ENCODE assay signal across 8 cellular contexts in the genomic region with DNA sequence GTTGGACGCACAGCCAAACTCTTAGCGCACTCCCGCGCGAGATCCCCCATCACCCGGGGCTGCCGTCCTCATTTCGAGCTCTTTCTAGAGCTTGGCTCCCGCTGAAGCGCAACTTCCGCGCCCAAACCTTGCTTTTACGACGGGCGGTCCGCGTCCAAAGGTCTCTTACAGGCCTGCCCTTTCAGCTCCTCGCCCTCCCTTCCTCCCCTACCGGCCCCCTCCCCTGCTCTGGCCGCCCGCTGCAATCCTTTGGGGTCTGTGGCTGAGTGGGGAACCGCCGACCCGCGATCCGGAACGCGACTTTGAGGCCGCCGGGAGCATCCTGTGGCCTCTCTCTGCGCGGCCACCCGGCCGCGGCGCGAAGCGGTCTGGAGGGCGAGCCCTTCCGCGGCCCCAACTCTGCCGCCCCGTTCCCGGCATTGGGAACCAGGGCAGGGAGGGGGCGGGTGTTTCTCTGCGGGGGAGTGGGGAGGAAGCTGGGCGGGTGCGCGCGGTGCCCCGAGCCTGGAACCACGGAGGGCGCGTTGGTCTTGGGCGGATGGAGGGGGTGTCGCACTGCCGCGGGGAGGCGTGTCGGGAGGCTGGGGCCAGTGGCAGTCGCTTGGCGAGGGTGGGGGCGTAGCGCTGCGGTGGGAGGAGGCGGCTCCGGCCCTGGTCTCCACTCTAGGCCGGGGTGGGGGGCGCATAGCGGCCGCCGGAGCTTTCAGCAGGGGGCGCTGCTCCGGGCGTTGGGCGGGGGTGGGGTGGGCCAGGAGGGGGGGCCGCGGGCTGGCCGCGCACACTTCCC. TPM values are rescaled to one million over a fixed set of nuclear protein-coding genes. Genes with fewer than 3 reads are reported as not detected.
DNase-seq lines count a peak whose midpoint lies in the region; FAIRE-seq and TF ChIP-seq lines count a peak whose summit lies in the region.

Gene GDF7, plus strand, starts transcription at position 781 of the 787 bp plus-strand sequence. CDS start 96 bp downstream, outside the sequence.

- DNase-seq in activated CD4-positive, alpha-beta T cell treated with anti-CD3 and anti-CD28 coated beads, Interleukin-2, amount 10 ng/mL, durations not matched to agents 7 days and 5 days: peak; percentile 18
- no peak for DNase-seq in activated CD4-positive, alpha-beta T cell treated with anti-CD3 and anti-CD28 coated beads, Interleukin-2, amount 50 U/mL, for 4 hours
- DNase-seq in MM.1S (no peak), dorsolateral prefrontal cortex (no peak), mesenteric fat pad (ENCODE audit: low spot score) (peak; percentile 89), urothelium cell line (ENCODE audit: low spot score) (peak; percentile 85), SK-N-DZ (ENCODE audit: low spot score) (no peak), amniotic stem cell (lab: John Stamatoyannopoulos, UW) (no peak)

- H3K9ac ChIP-seq in MM.1S (ENCODE audit: low read length): no peak within 1 kb of the TSS

- peak within 1 kb of the TSS; percentile 47 for H3K4me3 Mint-ChIP-seq in activated CD4-positive, alpha-beta T cell treated with anti-CD3 and anti-CD28 coated beads, Interleukin-2, amount 10 ng/mL, durations not matched to agents 7 days and 5 days

- peak; percentile 80 for FAIRE-seq in urothelium cell line (lab: Jason Lieb, UNC)

- intact Hi-C loops in dorsolateral prefrontal cortex (cut with DNase I): loop anchor here in 1 of 2 donors (5.0 kb wide), 1 partner anchor 156 kb away; the partner anchor contains the start of gene LDAH

- H3K9me2 ChIP-seq in MM.1S (replicated peaks; ENCODE audit: insufficient read depth, low read length): no peaks in the 10 kb centered on the region

- H2AFZ ChIP-seq in MM.1S (ENCODE audit: low read length): peak within 1 kb of the TSS; percentile 89

- H3K4me2 ChIP-seq in MM.1S (ENCODE audit: low read depth, low read length): peak within 1 kb of the TSS; percentile 96

- H3K4me3 ChIP-seq in MM.1S (ENCODE audit: low read length): peak within 1 kb of the TSS; percentile 58
- H3K4me3 ChIP-seq in dorsolateral prefrontal cortex: peak within 1 kb of the TSS; percentile 6 to 66 (median 46)

- peaks cover 43% of the 10 kb centered on the region for H3K27me3 ChIP-seq in MM.1S (replicated peaks; ENCODE audit: insufficient read depth, low read length)
- H3K27me3 ChIP-seq in dorsolateral prefrontal cortex: peaks cover 0 to 98% (median 83%) of the 10 kb centered on the region in 45 donors

- no peaks in the 10 kb centered on the region for H4K20me1 ChIP-seq in MM.1S (ENCODE audit: insufficient read depth, low read length)

- H3K27ac ChIP-seq in MM.1S (ENCODE audit: low read length) (no peak within 1 kb of the TSS), dorsolateral prefrontal cortex (peak within 1 kb of the TSS in 7 of 59 donors; percentile 4 to 67 (median 18))

- TF ChIP-seq CTCF in MM.1S (IDR thresholded peaks at IDR 0.05; ENCODE audit: low read length) (0 out of 2 replicates have a peak, but pooled peaks have one; percentile 9), dorsolateral prefrontal cortex (IDR thresholded peaks at IDR 0.05 in 54 of 56, conservative IDR thresholded peaks at IDR 0.05 in 2 of 56; ENCODE audit: low read depth in 1 of 56, partially characterized antibody in 56 of 56) (peak in 27 of 56 donors; percentile 6 to 44 (median 27))

- H3K27ac Mint-ChIP-seq in activated CD4-positive, alpha-beta T cell treated with anti-CD3 and anti-CD28 coated beads, Interleukin-2, amount 10 ng/mL, durations not matched to agents 7 days and 5 days: no peak within 1 kb of the TSS

- POLR2A ChIA-PET in activated CD4-positive, alpha-beta T cell treated with anti-CD3 and anti-CD28 coated beads, Interleukin-2, amount 10 ng/mL, durations not matched to agents 7 days and 5 days (lab: Charles Lee): interaction anchor here (1.6 kb wide), 1 partner anchor 16 kb away, joined by 5 read pairs; the partner anchor contains the start of gene HS1BP3

- CTCF ChIA-PET in activated CD4-positive, alpha-beta T cell treated with anti-CD3 and anti-CD28 coated beads, Interleukin-2, amount 10 ng/mL, durations not matched to agents 7 days and 5 days (lab: Charles Lee): interaction anchor here (1.0 to 1.8 kb wide), 3 partner anchors 9 to 12 kb away, joined by 3 to 7 read pairs (median 3); no protein-coding TSS in a partner anchor

- H3K36me3 ChIP-seq in MM.1S (replicated peaks; ENCODE audit: insufficient read depth, low read length): no peaks in the 10 kb centered on the region

- H3K9me3 Mint-ChIP-seq in activated CD4-positive, alpha-beta T cell treated with anti-CD3 and anti-CD28 coated beads, Interleukin-2, amount 10 ng/mL, durations not matched to agents 7 days and 5 days: no peaks in the 10 kb centered on the region

- H3K4me1 ChIP-seq in MM.1S (ENCODE audit: low read length): 0 out of 2 replicates have a peak, but pooled peaks cover 4% of the 10 kb centered on the region

- H3K9me3 ChIP-seq in MM.1S (replicated peaks; ENCODE audit: insufficient read depth, low read length): no peaks in the 10 kb centered on the region

- H3F3A ChIP-seq in MM.1S (ENCODE audit: insufficient read depth, low read length): no peaks in the 10 kb centered on the region

- no peaks in the 10 kb centered on the region for H3K79me2 ChIP-seq in MM.1S (ENCODE audit: low read length)

- H3K36me3 Mint-ChIP-seq in activated CD4-positive, alpha-beta T cell treated with anti-CD3 and anti-CD28 coated beads, Interleukin-2, amount 10 ng/mL, durations not matched to agents 7 days and 5 days (ENCODE audit: low read depth): no peaks in the 10 kb centered on the region

- peaks cover 9% of the 10 kb centered on the region for H3K4me1 Mint-ChIP-seq in activated CD4-positive, alpha-beta T cell treated with anti-CD3 and anti-CD28 coated beads, Interleukin-2, amount 10 ng/mL, durations not matched to agents 7 days and 5 days

- peaks cover 84% of the 10 kb centered on the region for H3K27me3 Mint-ChIP-seq in activated CD4-positive, alpha-beta T cell treated with anti-CD3 and anti-CD28 coated beads, Interleukin-2, amount 10 ng/mL, durations not matched to agents 7 days and 5 days

RNA-seq across cellular contexts. Expression of gene GDF7, which starts in this region (rescaled TPM):
- not detected for total RNA-seq in activated CD4-positive, alpha-beta T cell treated with anti-CD3 and anti-CD28 coated beads, Interleukin-2, amount 10 ng/mL, durations not matched to agents 7 days and 5 days
- total RNA-seq in dorsolateral prefrontal cortex: 10 to 100 TPM in 2 of 120 experiments, 1 to 10 TPM in 117, under 1 TPM in 1; 0.95 to 12.5 (median 4.1) TPM
- 1.2 TPM for total RNA-seq in mesenteric fat pad
- polyA plus RNA-seq in SK-N-DZ (2014; cell fraction: cytosol; rRNA removed): not detected in 2 replicates
- 0.14 TPM in 1 of 2 replicates, not detected in the other for polyA plus RNA-seq in SK-N-DZ (2014; cell fraction: nucleus; rRNA removed)

Comparison
In these comparisons a context has a peak if more than half of its experiments do, and no peak if none do; other contexts are left out.
1. Peak in DNase-seq in activated CD4-positive, alpha-beta T cell treated with anti-CD3 and anti-CD28 coated beads, Interleukin-2, amount 10 ng/mL, durations not matched to agents 7 days and 5 days; RNA of the gene not detected or under 1 TPM.
2. DNase-seq: peak in mesenteric fat pad (single experiment) and urothelium cell line (single experiment); none in activated CD4-positive, alpha-beta T cell treated with anti-CD3 and anti-CD28 coated beads, Interleukin-2, amount 50 U/mL, for 4 hours (0 of 2), MM.1S (single experiment), dorsolateral prefrontal cortex (0 of 10), SK-N-DZ (single experiment) and amniotic stem cell (single experiment).